8 cellular contexts compared by ENCODE assay signal in genomic region chr6:142702501-142703460, GRCh38.
A peak's percentile ranks its signal among the peaks of the same experiment; 100 is the strongest.
DNase-seq lines count a peak whose midpoint lies in the region; ATAC-seq, FAIRE-seq and TF ChIP-seq lines count a peak whose summit lies in the region.

No MANE protein-coding gene starts in this region.

- H3K56ac ChIP-seq in H1 (replicated peaks; ENCODE audit: insufficient read length, low read depth, low read length) = no peak overlapping the region

- H3K36me3 ChIP-seq in H1 (ENCODE audit: control insufficient read depth in 2 of 4, insufficient read depth in 4 of 4, low read length in 3 of 4) = no peaks in the 10 kb centered on the region

- H3K36me3 Mint-ChIP-seq in natural killer cell = no peaks in the 10 kb centered on the region

- TF ChIP-seq POLR2A in H1 (IDR thresholded peaks at IDR 0.05; ENCODE audit: control extremely low read depth in 1 of 2, low read depth in 2 of 2, low read length in 2 of 2) = no peak

- H3K14ac ChIP-seq in H1 (ENCODE audit: insufficient read length) = no peak overlapping the region

- peaks cover 2% of the 10 kb centered on the region; the same call in 1 of the 2 replicates for H3K23me2 ChIP-seq in H1 (ENCODE audit: low read depth, low read length)

- intact Hi-C loops in natural killer cell (cut with micrococcal nuclease) = no loop called here

- POLR2A ChIA-PET in H1 (lab: Charles Lee; ENCODE audit: partially characterized antibody) = no interaction called here

- no peak overlapping the region for H3K4ac ChIP-seq in H1 (replicated peaks; ENCODE audit: insufficient read length, low read depth, low read length)

- H3K23ac ChIP-seq in H1 (ENCODE audit: insufficient read length) = no peak overlapping the region

- CTCF ChIA-PET in H1 (lab: Charles Lee; ENCODE audit: partially characterized antibody) = interaction anchor here (0.7 to 1.7 kb wide), 7 partner anchors 9 to 724 kb away, joined by 3 to 11 read pairs (median 3); no protein-coding TSS in a partner anchor

- H2AFZ ChIP-seq in H1 (ENCODE audit: low read length) = peak overlapping the region; percentile 79

- H2BK15ac ChIP-seq in H1 (ENCODE audit: low read length) = no peak overlapping the region

- H3K9ac ChIP-seq in H1 (replicated peaks in 1 of 4; ENCODE audit: extremely low read depth in 1 of 4, low read depth in 3 of 4, low read length in 3 of 4) = no peak overlapping the region

- 73% methylated on average over 12 of the region's 12 CpGs; no CpG with 5 or more reads in 1 of the 2 experiments for WGBS in H1 (ENCODE audit: extremely low coverage in 1 of 2, insufficient coverage in 1 of 2, insufficient read length in 1 of 2, insufficient replicate concordance in 2 of 2, low coverage in 1 of 2, low lambda C conversion rate in 2 of 2, missing lambda C conversion rate in 1 of 2), 2 experiments

- no peak overlapping the region for H3K4me3 ChIP-seq in H1 (ENCODE audit: extremely low read depth in 1 of 4, insufficient read depth in 2 of 4, low read depth in 3 of 4, low read length in 4 of 4)

- H3K27me3 ChIP-seq in H1 (replicated peaks in 1 of 4; ENCODE audit: control insufficient read depth in 3 of 4, extremely low read depth in 1 of 4, insufficient read depth in 3 of 4, low read length in 3 of 4) = peaks cover 0 to 1% (median 0%) of the 10 kb centered on the region in 4 experiments; a peak in 1 of 7 replicates

- DNase-seq in ELF-1 (ENCODE audit: low read depth, low spot score) (peak; percentile 14), Kasumi-1 (lab: John Stamatoyannopoulos, UW) (peak; percentile 90 to 94), H1 (ENCODE audit: low read depth in 1 of 2, low spot score in 2 of 2) (no peak), natural killer cell (no peak), kidney glomerular epithelial cell (lab: John Stamatoyannopoulos, UW) (no peak)
- no peak for DNase-seq in effector CD8-positive, alpha-beta T cell (lab: John Stamatoyannopoulos, UW)

- H3K27ac Mint-ChIP-seq in natural killer cell = no peak overlapping the region

- TF ChIP-seq EP300 in H1 (IDR thresholded peaks at IDR 0.05; ENCODE audit: borderline replicate concordance in 1 of 2, low read depth in 2 of 2, low read length in 2 of 2) = no peak

- H3K4me3 Mint-ChIP-seq in natural killer cell = no peak overlapping the region

- H2BK12ac ChIP-seq in H1 (ENCODE audit: low read depth, low read length) = peak overlapping the region; percentile 69; the same call in 1 of the 2 replicates

- H3K27ac ChIP-seq in H1 (ENCODE audit: low read depth, low read length) = no peak overlapping the region

- no peaks in the 10 kb centered on the region for H3K27me3 Mint-ChIP-seq in natural killer cell (ENCODE audit: low read depth in 2 of 2)

- H4K91ac ChIP-seq in H1 (replicated peaks; ENCODE audit: insufficient read length, low read length) = no peak overlapping the region

- H2BK5ac ChIP-seq in H1 (ENCODE audit: low read depth, low read length) = no peak overlapping the region

- H4K20me1 ChIP-seq in H1 (replicated peaks in 1 of 2; ENCODE audit: control insufficient read depth in 1 of 2, insufficient read depth in 2 of 2, low read length in 2 of 2) = no peaks in the 10 kb centered on the region

- H3K4me1 Mint-ChIP-seq in natural killer cell = peaks cover 0 to 8% of the 10 kb centered on the region in 2 donors

- no peak overlapping the region for H2AK5ac ChIP-seq in H1 (ENCODE audit: low read depth, low read length)

- peaks cover 2 to 8% (median 5%) of the 10 kb centered on the region in 4 experiments; a peak in 3 of 7 replicates for H3K4me1 ChIP-seq in H1 (replicated peaks in 1 of 4; ENCODE audit: control insufficient read depth in 3 of 4, insufficient read depth in 4 of 4, low read length in 3 of 4)

- FAIRE-seq in H1 (lab: Jason Lieb, UNC) = no peak

- H3K9me3 Mint-ChIP-seq in natural killer cell = no peaks in the 10 kb centered on the region

- no peaks in the 10 kb centered on the region for H3K9me3 ChIP-seq in H1 (ENCODE audit: insufficient read depth in 2 of 2, low read depth in 1 of 2, low read length in 1 of 2)

- no peaks in the 10 kb centered on the region for H3K79me2 ChIP-seq in H1 (ENCODE audit: control insufficient read depth in 1 of 2, insufficient read depth in 2 of 2, low read length in 2 of 2)

- no peak overlapping the region for H2BK120ac ChIP-seq in H1 (replicated peaks; ENCODE audit: low read depth, low read length)

- 0 out of 2 replicates have a peak overlapping the region, but pooled peaks have one; percentile 44 for H2BK20ac ChIP-seq in H1 (ENCODE audit: low read length)

- no peak for TF ChIP-seq RAD21 in H1 (IDR thresholded peaks at IDR 0.05 in 1 of 2, conservative IDR thresholded peaks at IDR 0.05 in 1 of 2; ENCODE audit: low read depth in 2 of 2, low read length in 2 of 2)

- H3K4me2 ChIP-seq in H1 (ENCODE audit: insufficient read depth in 1 of 2, low read depth in 2 of 2, low read length in 2 of 2) = peak overlapping the region; percentile 41 to 48; a peak in 2 of 4 replicates

- H3K79me1 ChIP-seq in H1 (ENCODE audit: low read depth, low read length) = no peaks in the 10 kb centered on the region

- peak in 2 of 3 donors; percentile 21 to 68 for ATAC-seq in natural killer cell
- no peak for ATAC-seq in HG03460 (IDR thresholded peaks at IDR 0.05; ENCODE audit: unreplicated experiment)
- ATAC-seq in GM21528 (IDR thresholded peaks at IDR 0.05; ENCODE audit: low FRiP score, unreplicated experiment) = no peak

- no peak overlapping the region for H4K8ac ChIP-seq in H1 (ENCODE audit: extremely low read depth, insufficient read depth, low read length)

- H4K5ac ChIP-seq in H1 (ENCODE audit: insufficient read length, low read depth, low read length) = no peak overlapping the region

- peak overlapping the region; percentile 11; the same call in 1 of the 2 replicates for H3K18ac ChIP-seq in H1 (ENCODE audit: extremely low read depth, low read length)

- no peak for TF ChIP-seq CTCF in H1 (IDR thresholded peaks at IDR 0.05; ENCODE audit: control extremely low read depth in 1 of 3, insufficient read depth in 1 of 3, low read depth in 1 of 3, low read length in 3 of 3)
- TF ChIP-seq CTCF in natural killer cell (IDR thresholded peaks at IDR 0.05) = no peak

TF ChIP-seq in H1, 55 proteins besides CTCF, POLR2A, EP300 and RAD21:
- TF ChIP-seq POLR2AphosphoS5 (IDR thresholded peaks at IDR 0.05; ENCODE audit: low read depth, low read length) = no peak
- no peak for TF ChIP-seq SIRT6 (IDR thresholded peaks at IDR 0.05; ENCODE audit: low read length)
- TF ChIP-seq SP1 (IDR thresholded peaks at IDR 0.05; ENCODE audit: low read depth, low read length) = no peak
- no peak for TF ChIP-seq KDM4A (IDR thresholded peaks at IDR 0.05; ENCODE audit: low read depth, low read length, severe bottlenecking)
- no peak for TF ChIP-seq GTF2F1 (IDR thresholded peaks at IDR 0.05; ENCODE audit: borderline replicate concordance, low read depth, low read length)
- 0 out of 2 replicates have a peak, but pooled peaks have one; percentile 14 for TF ChIP-seq EGR1 (IDR thresholded peaks at IDR 0.05; ENCODE audit: borderline replicate concordance, low read depth, low read length)
- no peak for TF ChIP-seq CREB1 (IDR thresholded peaks at IDR 0.05)

Comparison
In these comparisons a context has a peak if more than half of its experiments do, and no peak if none do; other contexts are left out.
1. DNase-seq: peak in ELF-1 (single experiment) and Kasumi-1 (2 of 2); none in H1 (0 of 2), natural killer cell (single experiment), kidney glomerular epithelial cell (single experiment) and effector CD8-positive, alpha-beta T cell (single experiment).
2. ATAC-seq: peak in natural killer cell (2 of 3); none in HG03460 (single experiment) and GM21528 (single experiment).